ENCODE assay signal across 24 cellular contexts in the genomic region with DNA sequence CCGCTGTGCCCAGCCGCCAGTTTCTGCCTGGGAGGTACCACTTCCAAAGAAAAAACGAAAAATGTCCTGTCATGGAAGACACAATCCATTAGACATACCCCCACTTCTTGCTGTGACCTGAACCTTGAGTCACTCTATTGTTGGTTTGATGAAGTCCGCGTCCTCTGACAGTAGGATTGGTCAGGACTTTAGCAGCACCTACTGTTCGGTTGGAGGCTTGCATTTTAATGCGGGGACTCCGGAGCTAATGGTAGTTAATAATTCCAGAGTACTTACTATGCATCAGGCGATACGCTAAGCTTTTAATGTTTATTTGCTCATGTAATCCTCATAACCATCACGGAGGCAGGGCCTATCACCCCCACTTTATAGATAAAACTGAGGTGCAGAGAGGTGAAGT. TPM values are rescaled to one million over a fixed set of nuclear protein-coding genes. Genes with fewer than 3 reads are reported as not detected.
A peak's percentile ranks its signal among the peaks of the same experiment; 100 is the strongest.
DNase-seq lines count a peak whose midpoint lies in the region; ATAC-seq and TF ChIP-seq lines count a peak whose summit lies in the region.
"Had no signal": no experiment of that assay in that cellular context is flagged by ENCODE, and none has a peak within 500 bp of the region (broad histone marks: within the 10 kb centered on the region; RNA-seq: fewer than 3 reads in every experiment).

No MANE protein-coding gene starts in this region.

- no peak overlapping the region for H3K9ac ChIP-seq in PC-3 (ENCODE audit: low read length)

- TF ChIP-seq CTCF in OCI-LY7 (conservative IDR thresholded peaks at IDR 0.05; ENCODE audit: low read length) (0 out of 2 replicates have a peak, but pooled peaks have one; percentile 20), chondrocyte (IDR thresholded peaks at IDR 0.05) (peak; percentile 24), mesothelial cell of epicardium (IDR thresholded peaks at IDR 0.05; ENCODE audit: unreplicated experiment) (no peak), lower leg skin (IDR thresholded peaks at IDR 0.05) (no peak), PC-3 (conservative IDR thresholded peaks at IDR 0.05; ENCODE audit: low read depth, low read length) (no peak)

- H3K27ac Mint-ChIP-seq in chondrocyte (ENCODE audit: unreplicated experiment) (no peak overlapping the region), mesothelial cell of epicardium (peak overlapping the region; percentile 80)
- no peak overlapping the region for H3K27ac Mint-ChIP-seq in stimulated activated naive B cell treated with anti-CD40 and anti-IgM and Interleukin-4, amounts not matched to agents 10 μg/mL and 1 μg/mL and 100 μg/mL, for 72 hours

- BruUV-seq in OCI-LY7 (replicated peaks; lab: Mats Ljungman, UMichigan): no TSS peak
- no TSS peak for BruUV-seq in PC-3 (replicated peaks; lab: Mats Ljungman, UMichigan)

- H3K9me2 ChIP-seq in OCI-LY7 (ENCODE audit: insufficient read depth, low read length) (no peaks in the 10 kb centered on the region), PC-3 (replicated peaks; ENCODE audit: low read length) (no peaks in the 10 kb centered on the region)

- no peak overlapping the region for H3K4me2 ChIP-seq in OCI-LY7 (ENCODE audit: low read length)
- no peak overlapping the region for H3K4me2 ChIP-seq in PC-3 (ENCODE audit: low read length)

- H3K4me1 ChIP-seq in OCI-LY7 (ENCODE audit: insufficient read depth, low read length, poor library complexity, severe bottlenecking): no peaks in the 10 kb centered on the region
- H3K4me1 ChIP-seq in PC-3 (ENCODE audit: insufficient read depth, low read length): peaks cover 18% of the 10 kb centered on the region

- H3K4me3 Mint-ChIP-seq in chondrocyte (ENCODE audit: unreplicated experiment) (no peak overlapping the region), mesothelial cell of epicardium (no peak overlapping the region)
- no peak overlapping the region for H3K4me3 Mint-ChIP-seq in stimulated activated naive B cell treated with anti-CD40 and anti-IgM and Interleukin-4, amounts not matched to agents 10 μg/mL and 1 μg/mL and 100 μg/mL, for 72 hours
- H3K4me3 Mint-ChIP-seq: CD4-positive, alpha-beta memory T cell had no signal

- H3K27ac ChIP-seq in OCI-LY7 (ENCODE audit: low read depth, low read length, poor library complexity, severe bottlenecking) (no peak overlapping the region), PC-3 (ENCODE audit: low read length) (no peak overlapping the region)

- H4K20me1 ChIP-seq in OCI-LY7 (ENCODE audit: insufficient read depth, low read length): no peaks in the 10 kb centered on the region
- H4K20me1 ChIP-seq in PC-3 (ENCODE audit: low read length): no peaks in the 10 kb centered on the region

- H3K4me3 ChIP-seq in OCI-LY7 (ENCODE audit: low read depth, low read length, poor library complexity, severe bottlenecking) (no peak overlapping the region), lower leg skin (ENCODE audit: low read depth, poor library complexity, severe bottlenecking) (no peak overlapping the region), PC-3 (ENCODE audit: low read length) (no peak overlapping the region)

- H3K9me3 ChIP-seq in OCI-LY7 (ENCODE audit: low read length) (no peaks in the 10 kb centered on the region), PC-3 (ENCODE audit: low read length) (no peaks in the 10 kb centered on the region)

- CTCF ChIA-PET in OCI-LY7 (lab: Charles Lee; ENCODE audit: unreplicated experiment) (no interaction called here), PC-3 (lab: Charles Lee) (no interaction called here)

- no peaks in the 10 kb centered on the region for H3K36me3 ChIP-seq in OCI-LY7 (ENCODE audit: insufficient read depth, low read length)
- peaks cover 13% of the 10 kb centered on the region; the same call in 1 of the 2 replicates for H3K36me3 ChIP-seq in PC-3 (ENCODE audit: low read depth, low read length)

- no peaks in the 10 kb centered on the region for H3K9me3 Mint-ChIP-seq in chondrocyte (ENCODE audit: low read depth)
- H3K9me3 Mint-ChIP-seq in mesothelial cell of epicardium: no peaks in the 10 kb centered on the region
- H3K9me3 Mint-ChIP-seq in stimulated activated naive B cell treated with anti-CD40 and anti-IgM and Interleukin-4, amounts not matched to agents 10 μg/mL and 1 μg/mL and 100 μg/mL, for 72 hours: no peaks in the 10 kb centered on the region
- H3K9me3 Mint-ChIP-seq: CD4-positive, alpha-beta memory T cell had no signal

- H3K27me3 Mint-ChIP-seq in chondrocyte (ENCODE audit: low read depth) (no peaks in the 10 kb centered on the region), mesothelial cell of epicardium (ENCODE audit: low read depth) (no peaks in the 10 kb centered on the region)
- H3K27me3 Mint-ChIP-seq in stimulated activated naive B cell treated with anti-CD40 and anti-IgM and Interleukin-4, amounts not matched to agents 10 μg/mL and 1 μg/mL and 100 μg/mL, for 72 hours: no peaks in the 10 kb centered on the region
- H3K27me3 Mint-ChIP-seq: CD4-positive, alpha-beta memory T cell had no signal

- 90 to 95% methylated on average over 11 of the region's 11 CpGs for WGBS in lower leg skin, 2 donors

- no peaks in the 10 kb centered on the region for H3K27me3 ChIP-seq in PC-3 (ENCODE audit: low read length)

- intact Hi-C loops in OCI-LY7 (cut with micrococcal nuclease; ENCODE audit: unreplicated experiment): no loop called here
- intact Hi-C loops in lower leg skin (cut with DNase I; ENCODE audit: low total_unique reads): loop anchor here (5.0 kb wide), 2 partner anchors 115 to 130 kb away; no protein-coding TSS in a partner anchor
- intact Hi-C loops in PC-3 (cut with micrococcal nuclease): no loop called here

- H3K36me3 Mint-ChIP-seq in chondrocyte (ENCODE audit: low read depth): peaks cover 34% of the 10 kb centered on the region
- H3K36me3 Mint-ChIP-seq in mesothelial cell of epicardium: peaks cover 62% of the 10 kb centered on the region
- peaks cover 46 to 53% of the 10 kb centered on the region in 2 donors for H3K36me3 Mint-ChIP-seq in stimulated activated naive B cell treated with anti-CD40 and anti-IgM and Interleukin-4, amounts not matched to agents 10 μg/mL and 1 μg/mL and 100 μg/mL, for 72 hours

- POLR2A ChIA-PET in OCI-LY7 (lab: Charles Lee) (no interaction called here), PC-3 (lab: Charles Lee; ENCODE audit: unreplicated experiment) (no interaction called here)

- H2AFZ ChIP-seq in OCI-LY7 (ENCODE audit: low read length) (no peak overlapping the region), PC-3 (ENCODE audit: low read length) (no peak overlapping the region)

- H3K79me2 ChIP-seq in OCI-LY7 (ENCODE audit: insufficient read depth, low read depth, low read length): no peaks in the 10 kb centered on the region
- no peaks in the 10 kb centered on the region for H3K79me2 ChIP-seq in PC-3 (ENCODE audit: low read length)

- TF ChIP-seq POLR2A in lower leg skin (IDR thresholded peaks at IDR 0.05): no peak

- no peaks in the 10 kb centered on the region for H3F3A ChIP-seq in PC-3 (ENCODE audit: low read length, unreplicated experiment)

- no peak for DNase-seq in OCI-LY7 (ENCODE audit: low spot score)
- no peak for DNase-seq in chondrocyte (ENCODE audit: low spot score)
- no peak for DNase-seq in mesothelial cell of epicardium (ENCODE audit: low spot score in 2 of 2, unreplicated experiment in 2 of 2)
- DNase-seq in lower leg skin (ENCODE audit: low spot score in 2 of 2): no peak
- DNase-seq in PC-3: no peak
- DNase-seq in inferior parietal cortex (ENCODE audit: extremely low spot score): no peak
- no peak for DNase-seq in stimulated activated naive B cell treated with anti-CD40 and anti-IgM and Interleukin-4, amounts not matched to agents 10 μg/mL and 1 μg/mL and 100 μg/mL, for 72 hours
- DNase-seq: C1 segment of cervical spinal cord; CD4-positive, alpha-beta memory T cell; COR-L47; DMS 273 treated with DMSO at 0.1 percent for 48 hours; DMS79; GOT3; Karpas-422; NCI-H1092 treated with DMSO at 0.1 percent for 48 hours; NCI-H1436 treated with DMSO at 0.1 percent for 48 hours; NCI-H187 treated with DMSO at 0.1 percent for 48 hours; NCI-H2107; NCI-H524 treated with DMSO at 0.1 percent for 48 hours; NCI-H774; SHP77 treated with DMSO at 0.1 percent for 48 hours had no signal

- ATAC-seq in PC-3: no peak
- ATAC-seq in stimulated activated naive B cell treated with anti-CD40 and anti-IgM and Interleukin-4, amounts not matched to agents 10 μg/mL and 1 μg/mL and 100 μg/mL, for 72 hours (replicated peaks): no peak
- ATAC-seq: HCT116 had no signal

- H3K4me1 Mint-ChIP-seq in chondrocyte (ENCODE audit: low read depth): peaks cover 11% of the 10 kb centered on the region
- H3K4me1 Mint-ChIP-seq in mesothelial cell of epicardium: peaks cover 31% of the 10 kb centered on the region
- H3K4me1 Mint-ChIP-seq in stimulated activated naive B cell treated with anti-CD40 and anti-IgM and Interleukin-4, amounts not matched to agents 10 μg/mL and 1 μg/mL and 100 μg/mL, for 72 hours: no peaks in the 10 kb centered on the region
- H3K4me1 Mint-ChIP-seq: CD4-positive, alpha-beta memory T cell had no signal

RNA-seq across cellular contexts. Expression of a gene that starts 7.9 kb away (rescaled TPM):
- total RNA-seq in OCI-LY7 (2014; rRNA removed; shearing (Covaris generic)): 0.09 TPM in 1 of 2 replicates, not detected in the other
- 0.18 and 0.44 TPM in 2 replicates for total RNA-seq in OCI-LY7 (2022)
- 0.10 to 0.40 TPM (median 0.36 TPM) in 3 replicates for total RNA-seq in chondrocyte
- 111 to 112 TPM (median 112 TPM) in 3 replicates for total RNA-seq in mesothelial cell of epicardium
- total RNA-seq in lower leg skin: 10 to 100 TPM in 3 of 4 donors, 1 to 10 TPM in 1; 9.8 to 36.4 (median 31.2) TPM
- total RNA-seq in PC-3 (2014; rRNA removed): 399 and 460 TPM in 2 replicates

RNA-seq across cellular contexts. Expression of a gene that starts 20.0 kb away (rescaled TPM):
- total RNA-seq in OCI-LY7 (2014; rRNA removed; shearing (Covaris generic)): 14.7 and 22.7 TPM in 2 replicates
- total RNA-seq in OCI-LY7 (2022): 50.9 and 52.1 TPM in 2 replicates
- total RNA-seq in chondrocyte: 42.1 to 50.6 TPM (median 42.1 TPM) in 3 replicates
- total RNA-seq in mesothelial cell of epicardium: 76.6 to 84.3 TPM (median 79.3 TPM) in 3 replicates
- total RNA-seq in lower leg skin: 100 to 1,000 TPM in 1 of 4 donors, 10 to 100 TPM in 3; 46.2 to 111 (median 85.3) TPM
- 64.7 and 74.8 TPM in 2 replicates for total RNA-seq in PC-3 (2014; rRNA removed)

RNA-seq across cellular contexts. Expression of a gene that starts 47.1 kb away (rescaled TPM):
- 41.2 and 43.8 TPM in 2 replicates for total RNA-seq in OCI-LY7 (2014; rRNA removed; shearing (Covaris generic))
- 55.6 and 67.2 TPM in 2 replicates for total RNA-seq in OCI-LY7 (2022)
- 62.5 to 69.6 TPM (median 68.5 TPM) in 3 replicates for total RNA-seq in chondrocyte
- total RNA-seq in mesothelial cell of epicardium: 42.6 to 46.5 TPM (median 46.3 TPM) in 3 replicates
- total RNA-seq in lower leg skin: 10 to 100 TPM; 18.7 to 22.4 (median 20.2) TPM
- 50.9 and 57.7 TPM in 2 replicates for total RNA-seq in PC-3 (2014; rRNA removed)

RNA-seq across cellular contexts. Expression of a gene that starts 56.1 kb away (rescaled TPM):
- total RNA-seq in OCI-LY7 (2014; rRNA removed; shearing (Covaris generic)): not detected in 2 replicates
- not detected in 2 replicates for total RNA-seq in OCI-LY7 (2022)
- 17.7 to 83.6 TPM (median 80.5 TPM) in 3 replicates for total RNA-seq in chondrocyte
- total RNA-seq in mesothelial cell of epicardium: 4.8 to 5.6 TPM (median 5.4 TPM) in 3 replicates
- total RNA-seq in lower leg skin: 10 to 100 TPM; 11.2 to 56.7 (median 23.4) TPM
- 0.06 and 0.07 TPM in 2 replicates for total RNA-seq in PC-3 (2014; rRNA removed)
- total RNA-seq: A673; CD4-positive, alpha-beta memory T cell; HT-29 had no signal

Comparison
In these comparisons a context has a peak if more than half of its experiments do, and no peak if none do; other contexts are left out.
1. CTCF ChIP-seq: peak in OCI-LY7 (single experiment) and chondrocyte (single experiment); none in mesothelial cell of epicardium (single experiment), lower leg skin (0 of 3) and PC-3 (single experiment).